ENCODE assay signal across 9 cellular contexts in genomic region chr19:4914736-4915501, GRCh38. TPM values are rescaled to one million over a fixed set of nuclear protein-coding genes. Genes with fewer than 3 reads are reported as not detected.
DNase-seq lines count a peak whose midpoint lies in the region; ATAC-seq lines count a peak whose summit lies in the region.
"Had no signal": no experiment of that assay in that cellular context is flagged by ENCODE, and none has a peak within 500 bp of the region (broad histone marks: within the 10 kb centered on the region; RNA-seq: fewer than 3 reads in every experiment).

No MANE protein-coding gene starts in this region.

- peak overlapping the region; percentile 92 for H3K4me3 Mint-ChIP-seq in activated naive CD4-positive, alpha-beta T cell treated with anti-CD3 and anti-CD28 coated beads, Interleukin-2, amount 10 ng/mL, durations not matched to agents 7 days and 5 days

- H3K4me1 ChIP-seq in SJSA1 (replicated peaks): peaks cover 50% of the 10 kb centered on the region

- ATAC-seq in HG03354 (IDR thresholded peaks at IDR 0.05; ENCODE audit: poor library complexity, severe bottlenecking, unreplicated experiment) (no peak), HG03432 (IDR thresholded peaks at IDR 0.05; ENCODE audit: unreplicated experiment) (no peak), HG03521 (IDR thresholded peaks at IDR 0.05; ENCODE audit: unreplicated experiment) (no peak)

- H3K4me3 ChIP-seq in SJSA1: no peak overlapping the region

- H3K27me3 ChIP-seq in SJSA1 (replicated peaks): no peaks in the 10 kb centered on the region

- peaks cover 97% of the 10 kb centered on the region for H3K36me3 ChIP-seq in SJSA1

- peak overlapping the region; percentile 59 for H3K27ac ChIP-seq in SJSA1
- H3K27ac ChIP-seq: KMS-11 had no signal

- no peaks in the 10 kb centered on the region for H3K27me3 Mint-ChIP-seq in activated naive CD4-positive, alpha-beta T cell treated with anti-CD3 and anti-CD28 coated beads, Interleukin-2, amount 10 ng/mL, durations not matched to agents 7 days and 5 days

- no peaks in the 10 kb centered on the region for H3K9me3 Mint-ChIP-seq in activated naive CD4-positive, alpha-beta T cell treated with anti-CD3 and anti-CD28 coated beads, Interleukin-2, amount 10 ng/mL, durations not matched to agents 7 days and 5 days

- DNase-seq in EH (ENCODE audit: low read depth) (peak; percentile 89), SJSA1 (ENCODE audit: low read depth in 1 of 2, low spot score in 2 of 2) (peak; percentile 88 to 91), kidney tubule cell (ENCODE audit: low spot score) (peak; percentile 79)
- peak; percentile 90 for DNase-seq in activated naive CD4-positive, alpha-beta T cell treated with anti-CD3 and anti-CD28 coated beads, Interleukin-2, amount 10 ng/mL, durations not matched to agents 7 days and 5 days
- DNase-seq in stimulated activated CD8-positive, alpha-beta memory T cell treated with anti-CD3 and anti-CD28 coated beads, Interleukin-2, amount 100 ng/mL, for 1 hour (ENCODE audit: low read depth in 2 of 2): peak; percentile 53 to 69

- peaks cover 57% of the 10 kb centered on the region for H3K36me3 Mint-ChIP-seq in activated naive CD4-positive, alpha-beta T cell treated with anti-CD3 and anti-CD28 coated beads, Interleukin-2, amount 10 ng/mL, durations not matched to agents 7 days and 5 days

- peak overlapping the region; percentile 98 for H3K27ac Mint-ChIP-seq in activated naive CD4-positive, alpha-beta T cell treated with anti-CD3 and anti-CD28 coated beads, Interleukin-2, amount 10 ng/mL, durations not matched to agents 7 days and 5 days

- CTCF ChIA-PET in activated naive CD4-positive, alpha-beta T cell treated with anti-CD3 and anti-CD28 coated beads, Interleukin-2, amount 10 ng/mL, durations not matched to agents 7 days and 5 days (lab: Charles Lee): interaction anchor here (0.6 to 5.9 kb wide), 3 partner anchors 10 to 106 kb away, joined by 3 to 76 read pairs (median 18); no protein-coding TSS in a partner anchor

- peaks cover 65% of the 10 kb centered on the region for H3K4me1 Mint-ChIP-seq in activated naive CD4-positive, alpha-beta T cell treated with anti-CD3 and anti-CD28 coated beads, Interleukin-2, amount 10 ng/mL, durations not matched to agents 7 days and 5 days

- no peaks in the 10 kb centered on the region for H3K9me3 ChIP-seq in SJSA1 (replicated peaks)

RNA-seq across cellular contexts. Expression of gene UHRF1, which starts 5.6 kb away (rescaled TPM):
- total RNA-seq in SJSA1 (2014; rRNA removed; shearing (Covaris generic)): 65.8 and 85.8 TPM in 2 replicates

RNA-seq across cellular contexts. Expression of gene ARRDC5, which starts 12.2 kb away (rescaled TPM):
- not detected in 2 replicates for total RNA-seq in SJSA1 (2014; rRNA removed; shearing (Covaris generic))

RNA-seq across cellular contexts. Expression of gene PLIN3, which starts 47.5 kb away (rescaled TPM):
- total RNA-seq in SJSA1 (2014; rRNA removed; shearing (Covaris generic)): 178 and 210 TPM in 2 replicates

RNA-seq across cellular contexts. Expression of gene KDM4B, which starts 54.0 kb away (rescaled TPM):
- 9.1 and 12.8 TPM in 2 replicates for total RNA-seq in SJSA1 (2014; rRNA removed; shearing (Covaris generic))
